In the genomic region with DNA sequence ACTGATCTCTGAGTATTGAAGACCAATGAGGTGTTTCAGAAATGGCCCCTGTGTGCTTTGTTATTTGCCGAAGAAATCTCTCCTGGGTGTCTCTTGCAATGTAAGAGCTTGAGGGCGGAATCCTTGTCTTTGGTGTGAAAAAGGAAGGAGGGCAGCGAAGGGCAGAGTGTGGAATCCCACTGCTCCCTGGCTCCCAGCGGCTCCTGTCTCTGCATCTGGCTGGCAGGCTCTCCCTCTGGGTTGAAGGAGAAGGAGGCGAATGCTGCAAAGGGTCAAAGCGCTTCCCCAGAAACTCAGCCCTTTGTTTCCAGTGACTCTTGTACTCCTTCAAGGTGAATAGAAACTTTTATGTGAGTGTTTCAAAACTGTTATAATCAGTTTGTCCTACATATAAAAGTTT, we compare ENCODE assay signal across 23 cellular contexts.
"Had no signal": no experiment of that assay in that cellular context is flagged by ENCODE, and none has a peak within 500 bp of the region (broad histone marks: within the 10 kb centered on the region; RNA-seq: fewer than 3 reads in every experiment).

No MANE protein-coding gene starts in this region.

- H3K9me3 ChIP-seq: lower lobe of right lung, mucosa of descending colon, prostate gland, right atrium auricular region, stomach, thyroid gland, vagina had no signal

- H3K4me2 ChIP-seq: smooth muscle cell had no signal

- H3K36me3 Mint-ChIP-seq: naive B cell had no signal

- H3K27ac Mint-ChIP-seq: effector memory CD8-positive, alpha-beta T cell; naive B cell; natural killer cell treated with Interleukin-12 subunit alpha and Interleukin-12 subunit beta and Interleukin-15 and Interleukin-18, amount 100 ng/mL, for 72 hours had no signal

- H3K27me3 Mint-ChIP-seq: effector memory CD8-positive, alpha-beta T cell; naive B cell; natural killer cell treated with Interleukin-12 subunit alpha and Interleukin-12 subunit beta and Interleukin-15 and Interleukin-18, amount 100 ng/mL, for 72 hours had no signal

- H3K27me3 ChIP-seq: right atrium auricular region, stomach, thyroid gland, vagina had no signal

- H3K36me3 ChIP-seq: lower lobe of right lung, prostate gland, right atrium auricular region, stomach, thyroid gland, vagina had no signal

- DNase-seq: cortex of kidney; effector memory CD8-positive, alpha-beta T cell; hypothalamus; kidney glomerular epithelial cell; left ventricle myocardium superior; lower lobe of right lung; mucosa of descending colon; naive B cell; nucleus accumbens; stimulated activated CD4-positive, alpha-beta T cell treated with anti-CD3 and anti-CD28 coated beads, Interleukin-12 subunit alpha, Interleukin-12 subunit beta, amount 100 ng/mL, for 4 hours; stimulated activated CD4-positive, alpha-beta T cell treated with anti-CD3 and anti-CD28 coated beads, Interleukin-1b, Interleukin-23, amount 100 ng/mL, for 48 hours; stimulated activated CD4-positive, alpha-beta T cell treated with anti-CD3 and anti-CD28 coated beads, Interleukin-4, amount 100 ng/mL, for 1 hour; stimulated activated CD8-positive, alpha-beta memory T cell treated with anti-CD3 and anti-CD28 coated beads, Interleukin-4, amount 100 ng/mL, for 48 hours; stimulated activated naive CD4-positive, alpha-beta T cell treated with Interleukin-2 at 50 U/mL for 16 hours; stomach; thyroid gland; trophoblast cell had no signal

- H3K4me3 Mint-ChIP-seq: effector memory CD8-positive, alpha-beta T cell; naive B cell; natural killer cell treated with Interleukin-12 subunit alpha and Interleukin-12 subunit beta and Interleukin-15 and Interleukin-18, amount 100 ng/mL, for 72 hours had no signal

- H3K4me3 ChIP-seq: lower lobe of right lung, mucosa of descending colon, prostate gland, right atrium auricular region, smooth muscle cell, stomach, thyroid gland, vagina had no signal

- H3K4me1 Mint-ChIP-seq: naive B cell had no signal

- ATAC-seq: effector memory CD8-positive, alpha-beta T cell; left ventricle myocardium superior; lower lobe of right lung; mucosa of descending colon; sciatic nerve had no signal

- H3K4me1 ChIP-seq: lower lobe of right lung, prostate gland, right atrium auricular region, stomach, thyroid gland, vagina had no signal

- H3K27ac ChIP-seq: lower lobe of right lung, prostate gland, right atrium auricular region, stomach, thyroid gland, vagina had no signal
